ENCODE assay signal across 8 cellular contexts in the genomic region with DNA sequence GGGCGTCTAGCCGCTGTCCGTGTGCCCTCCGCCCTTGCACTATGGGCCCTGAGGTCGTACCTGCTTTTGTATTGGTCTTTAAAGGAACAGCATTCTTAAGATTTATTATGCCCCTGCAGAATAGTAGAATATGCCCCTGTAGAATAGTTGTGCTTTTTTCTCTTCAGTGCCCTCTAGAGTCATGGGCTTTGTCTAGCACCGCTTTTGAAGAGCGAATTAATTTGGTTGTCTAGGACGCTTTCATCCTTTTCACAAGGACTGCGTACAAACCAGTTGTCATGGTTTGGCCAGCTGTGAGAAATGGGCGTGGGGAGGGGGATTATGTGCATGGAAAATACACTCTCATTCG. TPM values are rescaled to one million over a fixed set of nuclear protein-coding genes. Genes with fewer than 3 reads are reported as not detected.
A peak's percentile ranks its signal among the peaks of the same experiment; 100 is the strongest.
DNase-seq lines count a peak whose midpoint lies in the region; ATAC-seq and TF ChIP-seq lines count a peak whose summit lies in the region.

No MANE protein-coding gene starts in this region.

- H3K27ac ChIP-seq in OCI-LY1 (ENCODE audit: low read depth, low read length, poor library complexity, severe bottlenecking) (peak overlapping the region; percentile 91), osteoblast (ENCODE audit: low read depth, low read length) (peak overlapping the region; percentile 99)

- peak; percentile 13 for ATAC-seq in GM21423 (IDR thresholded peaks at IDR 0.05; ENCODE audit: unreplicated experiment)

- peaks cover 41% of the 10 kb centered on the region for H3K4me1 Mint-ChIP-seq in activated naive CD8-positive, alpha-beta T cell treated with anti-CD3 and anti-CD28 coated beads for 36 hours
- H3K4me1 Mint-ChIP-seq in glutamatergic neuron (ENCODE audit: low read depth, unreplicated experiment): peaks cover 20% of the 10 kb centered on the region

- peak overlapping the region; percentile 98 for H3K4me3 Mint-ChIP-seq in activated naive CD8-positive, alpha-beta T cell treated with anti-CD3 and anti-CD28 coated beads for 36 hours
- peak overlapping the region; percentile 100 for H3K4me3 Mint-ChIP-seq in glutamatergic neuron (ENCODE audit: unreplicated experiment)

- peak overlapping the region; percentile 99 for H3K9ac ChIP-seq in OCI-LY1 (ENCODE audit: low read length)

- H3K27me3 ChIP-seq in OCI-LY1 (ENCODE audit: insufficient read depth, low read length) (no peaks in the 10 kb centered on the region), osteoblast (ENCODE audit: insufficient read depth, low read length) (no peaks in the 10 kb centered on the region)

- no peaks in the 10 kb centered on the region for H3K27me3 Mint-ChIP-seq in activated naive CD8-positive, alpha-beta T cell treated with anti-CD3 and anti-CD28 coated beads for 36 hours
- peaks cover 29% of the 10 kb centered on the region for H3K27me3 Mint-ChIP-seq in glutamatergic neuron (ENCODE audit: unreplicated experiment)

- peak overlapping the region; percentile 100 for H3K27ac Mint-ChIP-seq in activated naive CD8-positive, alpha-beta T cell treated with anti-CD3 and anti-CD28 coated beads for 36 hours
- peak overlapping the region; percentile 100 for H3K27ac Mint-ChIP-seq in glutamatergic neuron (ENCODE audit: unreplicated experiment)

- peaks cover 14% of the 10 kb centered on the region; the same call in 1 of the 2 replicates for H3F3A ChIP-seq in OCI-LY1 (ENCODE audit: insufficient read depth, low read length)

- TF ChIP-seq CTCF in OCI-LY1 (IDR thresholded peaks at IDR 0.05; ENCODE audit: low read length) (peak; percentile 66), glutamatergic neuron (IDR thresholded peaks at IDR 0.05; ENCODE audit: partially characterized antibody, unreplicated experiment) (no peak), osteoblast (IDR thresholded peaks at IDR 0.05; ENCODE audit: extremely low read depth, low read depth, low read length) (peak; percentile 55)

- H3K9me3 Mint-ChIP-seq in activated naive CD8-positive, alpha-beta T cell treated with anti-CD3 and anti-CD28 coated beads for 36 hours: no peaks in the 10 kb centered on the region
- H3K9me3 Mint-ChIP-seq in glutamatergic neuron (ENCODE audit: unreplicated experiment): peaks cover 29% of the 10 kb centered on the region

- peak overlapping the region; percentile 89 for H3K4me2 ChIP-seq in OCI-LY1 (ENCODE audit: low read length)
- H3K4me2 ChIP-seq in osteoblast (ENCODE audit: insufficient read depth, low read length): peak overlapping the region; percentile 92

- peaks cover 49% of the 10 kb centered on the region for H3K36me3 Mint-ChIP-seq in activated naive CD8-positive, alpha-beta T cell treated with anti-CD3 and anti-CD28 coated beads for 36 hours
- peaks cover 11% of the 10 kb centered on the region for H3K36me3 Mint-ChIP-seq in glutamatergic neuron (ENCODE audit: unreplicated experiment)

- H3K4me1 ChIP-seq in OCI-LY1 (ENCODE audit: insufficient read depth, low read length, severe bottlenecking) (peaks cover 37% of the 10 kb centered on the region), osteoblast (ENCODE audit: insufficient read depth, low read length) (peaks cover 32% of the 10 kb centered on the region)

- H3K79me2 ChIP-seq in OCI-LY1 (ENCODE audit: insufficient read depth, low read length) (peaks cover 33% of the 10 kb centered on the region), osteoblast (ENCODE audit: insufficient read depth, low read length) (peaks cover 82% of the 10 kb centered on the region)

- peak overlapping the region; percentile 80 for H3K4me3 ChIP-seq in Jurkat, Clone E6-1 (ENCODE audit: low read length)
- H3K4me3 ChIP-seq in OCI-LY1 (ENCODE audit: low read depth, low read length, poor library complexity, severe bottlenecking) (peak overlapping the region; percentile 87), osteoblast (ENCODE audit: insufficient read depth, low read length) (peak overlapping the region; percentile 98)

- DNase-seq in D341Med (ENCODE audit: low spot score) (peak; percentile 69), glutamatergic neuron (no peak), osteoblast (ENCODE audit: insufficient read length, low spot score, missing footprints) (peak; percentile 80), mesenteric fat pad (ENCODE audit: low spot score) (no peak)
- DNase-seq in Jurkat, Clone E6-1 (ENCODE audit: low read depth, low spot score): peak; percentile 79
- DNase-seq in activated naive CD8-positive, alpha-beta T cell treated with anti-CD3 and anti-CD28 coated beads for 36 hours: peak; percentile 37

- no peak overlapping the region for H2AFZ ChIP-seq in OCI-LY1 (ENCODE audit: low read length)
- H2AFZ ChIP-seq in osteoblast (ENCODE audit: low read length): peak overlapping the region; percentile 74

- peaks cover 10% of the 10 kb centered on the region; the same call in 1 of the 2 replicates for H4K20me1 ChIP-seq in OCI-LY1 (ENCODE audit: insufficient read depth, low read length)
- peaks cover 53% of the 10 kb centered on the region for H4K20me1 ChIP-seq in osteoblast (ENCODE audit: insufficient read depth, low read length)

- H3K9me2 ChIP-seq in OCI-LY1 (ENCODE audit: low read depth, low read length): no peaks in the 10 kb centered on the region

- H3K9me3 ChIP-seq in OCI-LY1 (ENCODE audit: low read length) (no peaks in the 10 kb centered on the region), osteoblast (ENCODE audit: low read depth, low read length) (no peaks in the 10 kb centered on the region)

- peaks cover 71% of the 10 kb centered on the region for H3K36me3 ChIP-seq in OCI-LY1 (ENCODE audit: insufficient read depth, low read length)
- peaks cover 60% of the 10 kb centered on the region for H3K36me3 ChIP-seq in osteoblast (ENCODE audit: insufficient read depth, low read length)

RNA-seq across cellular contexts. Expression of gene CEP95, which starts 0.6 kb away (rescaled TPM):
- 53.7 TPM for polyA plus RNA-seq in Jurkat, Clone E6-1 (2012; ENCODE audit: insufficient read depth, insufficient read length)
- 10 to 100 TPM; 39.3 to 39.7 TPM for total RNA-seq in activated naive CD8-positive, alpha-beta T cell treated with anti-CD3 and anti-CD28 coated beads for 36 hours
- total RNA-seq in glutamatergic neuron (ENCODE audit: unreplicated experiment): 120 TPM
- 47.4 and 48.9 TPM in 2 replicates for total RNA-seq in osteoblast
- 26.8 TPM for total RNA-seq in mesenteric fat pad

RNA-seq across cellular contexts. Expression of gene DDX5, which starts 1.3 kb away (rescaled TPM):
- polyA plus RNA-seq in Jurkat, Clone E6-1 (2012; ENCODE audit: insufficient read depth, insufficient read length): 723 TPM
- 100 to 1,000 TPM; 719 to 745 TPM for total RNA-seq in activated naive CD8-positive, alpha-beta T cell treated with anti-CD3 and anti-CD28 coated beads for 36 hours
- total RNA-seq in glutamatergic neuron (ENCODE audit: unreplicated experiment): 1,273 TPM
- total RNA-seq in osteoblast: 291 and 309 TPM in 2 replicates
- 902 TPM for total RNA-seq in mesenteric fat pad

RNA-seq across cellular contexts. Expression of gene POLG2, which starts 10.5 kb away (rescaled TPM):
- 34.8 TPM for polyA plus RNA-seq in Jurkat, Clone E6-1 (2012; ENCODE audit: insufficient read depth, insufficient read length)
- 10 to 100 TPM; 28.6 to 32.8 TPM for total RNA-seq in activated naive CD8-positive, alpha-beta T cell treated with anti-CD3 and anti-CD28 coated beads for 36 hours
- total RNA-seq in glutamatergic neuron (ENCODE audit: unreplicated experiment) (25.7 TPM), osteoblast (7.2 and 7.7 TPM in 2 replicates), mesenteric fat pad (11.6 TPM)

RNA-seq across cellular contexts. Expression of gene MILR1, which starts 58.5 kb away (rescaled TPM):
- not detected for polyA plus RNA-seq in Jurkat, Clone E6-1 (2012; ENCODE audit: insufficient read depth, insufficient read length)
- under 1 TPM; 0.49 to 0.68 TPM for total RNA-seq in activated naive CD8-positive, alpha-beta T cell treated with anti-CD3 and anti-CD28 coated beads for 36 hours
- total RNA-seq in glutamatergic neuron (ENCODE audit: unreplicated experiment): not detected
- total RNA-seq in osteoblast: 12.3 and 27.7 TPM in 2 replicates
- 15.5 TPM for total RNA-seq in mesenteric fat pad

Comparison
In these comparisons a context has a peak if more than half of its experiments do, and no peak if none do; other contexts are left out.
1. DNase-seq: peak in D341Med (single experiment), Jurkat, Clone E6-1 (single experiment), activated naive CD8-positive, alpha-beta T cell treated with anti-CD3 and anti-CD28 coated beads for 36 hours (single experiment) and osteoblast (single experiment); none in glutamatergic neuron (single experiment) and mesenteric fat pad (single experiment).
2. Peak in every context shown above with its lines, with median percentiles within 50 percentile points of each other: H3K4me3 ChIP-seq.